In genomic region chr3:29440321-29441019, GRCh38 we compare ENCODE assay signal across 9 cellular contexts.
DNase-seq lines count a peak whose midpoint lies in the region; ATAC-seq and TF ChIP-seq lines count a peak whose summit lies in the region.
"Had no signal": no experiment of that assay in that cellular context is flagged by ENCODE, and none has a peak within 500 bp of the region (broad histone marks: within the 10 kb centered on the region; RNA-seq: fewer than 3 reads in every experiment).

No MANE protein-coding gene starts in this region.

- H3K27ac Mint-ChIP-seq in osteocyte (ENCODE audit: unreplicated experiment), result peak overlapping the region; percentile 37
- H3K27ac Mint-ChIP-seq: naive thymus-derived CD8-positive, alpha-beta T cell had no signal

- no peaks in the 10 kb centered on the region for H3K36me3 ChIP-seq in ES-I3 (ENCODE audit: insufficient read depth, low read length)

- in situ Hi-C loops in GM13977 (cut with MboI; ENCODE audit: low pct_unique_long_range_greater_than_20kb, low sequenced_read_pairs, unreplicated experiment), result no loop called here

- H3K9me3 ChIP-seq in ES-I3 (ENCODE audit: control insufficient read depth, insufficient read depth, low read length), result no peaks in the 10 kb centered on the region

- peaks cover 9% of the 10 kb centered on the region for H3K9me3 Mint-ChIP-seq in osteocyte (ENCODE audit: unreplicated experiment)

- no peaks in the 10 kb centered on the region for H3K27me3 Mint-ChIP-seq in osteocyte (ENCODE audit: unreplicated experiment)

- ATAC-seq in HG02759 (IDR thresholded peaks at IDR 0.05; ENCODE audit: unreplicated experiment), result no peak
- ATAC-seq: naive thymus-derived CD8-positive, alpha-beta T cell had no signal

- peak overlapping the region; percentile 63 for H3K4me3 Mint-ChIP-seq in osteocyte (ENCODE audit: unreplicated experiment)
- H3K4me3 Mint-ChIP-seq: naive thymus-derived CD8-positive, alpha-beta T cell had no signal

- DNase-seq in NCI-H345 treated with DMSO at 0.1 percent for 48 hours (lab: John Stamatoyannopoulos, UW; ENCODE audit: unreplicated experiment) (peak; percentile 77), foreskin fibroblast (no peak), osteocyte (ENCODE audit: extremely low spot score, unreplicated experiment) (no peak), GM10266 (ENCODE audit: extremely low spot score) (no peak), GM13977 (ENCODE audit: low spot score) (no peak)
- DNase-seq in central memory CD4-positive, alpha-beta T cell, result no peak
- DNase-seq: naive thymus-derived CD8-positive, alpha-beta T cell had no signal

- peak overlapping the region; percentile 12 to 13 for H3K4me3 ChIP-seq in foreskin fibroblast (ENCODE audit: low read depth in 1 of 2, low read length in 2 of 2)

- peaks cover 32% of the 10 kb centered on the region for H3K36me3 Mint-ChIP-seq in osteocyte (ENCODE audit: unreplicated experiment)

- H3K9ac ChIP-seq in ES-I3 (ENCODE audit: low read depth, low read length), result peak overlapping the region; percentile 17

- TF ChIP-seq CTCF in foreskin fibroblast (IDR thresholded peaks at IDR 0.05; ENCODE audit: low read depth, low read length) (no peak), osteocyte (IDR thresholded peaks at IDR 0.05) (no peak), GM10266 (IDR thresholded peaks at IDR 0.05; ENCODE audit: control insufficient read depth, insufficient read depth, low read depth, missing control alignments) (no peak), GM13977 (IDR thresholded peaks at IDR 0.05; ENCODE audit: extremely low read depth, insufficient read depth, missing control alignments) (no peak)

- H3K4me1 Mint-ChIP-seq in osteocyte (ENCODE audit: unreplicated experiment), result peaks cover 13% of the 10 kb centered on the region

- H3K4me1 ChIP-seq in ES-I3 (ENCODE audit: insufficient read depth, low read length), result peaks cover 15% of the 10 kb centered on the region
